In genomic region chr1:44154665-44155064, GRCh38 we compare ENCODE assay signal across 24 cellular contexts. TPM values are rescaled to one million over a fixed set of nuclear protein-coding genes. Genes with fewer than 3 reads are reported as not detected.
DNase-seq lines count a peak whose midpoint lies in the region; ATAC-seq, FAIRE-seq and TF ChIP-seq lines count a peak whose summit lies in the region.
"Had no signal": no experiment of that assay in that cellular context is flagged by ENCODE, and none has a peak within 500 bp of the region (broad histone marks: within the 10 kb centered on the region; RNA-seq: fewer than 3 reads in every experiment).

No MANE protein-coding gene starts in this region.

- H3K36me3 ChIP-seq in astrocyte (ENCODE audit: insufficient read depth, low read length) (no peaks in the 10 kb centered on the region), osteoblast (ENCODE audit: insufficient read depth, low read length) (no peaks in the 10 kb centered on the region)
- H3K36me3 ChIP-seq in effector memory CD4-positive, alpha-beta T cell (ENCODE audit: control insufficient read depth, insufficient read depth, low read length) = no peaks in the 10 kb centered on the region
- H3K36me3 ChIP-seq: cardiac muscle cell, heart right ventricle, transverse colon had no signal

- H3K27me3 Mint-ChIP-seq in astrocyte (ENCODE audit: low read depth, unreplicated experiment) = no peaks in the 10 kb centered on the region
- H3K27me3 Mint-ChIP-seq in effector memory CD8-positive, alpha-beta T cell = peaks cover 31 to 36% of the 10 kb centered on the region in 2 donors

- no peaks in the 10 kb centered on the region for H3K9me3 Mint-ChIP-seq in astrocyte (ENCODE audit: unreplicated experiment)
- H3K9me3 Mint-ChIP-seq in effector memory CD8-positive, alpha-beta T cell = no peaks in the 10 kb centered on the region
- H3K9me3 Mint-ChIP-seq: activated naive CD8-positive, alpha-beta T cell treated with anti-CD3 and anti-CD28 coated beads, Interleukin-2, amount 50 U/mL, for 24 hours; activated T-helper 17 cell treated with anti-CD3 and anti-CD28 coated beads, Interleukin-2, amount 50 U/mL, for 72 hours had no signal

- TF ChIP-seq CTCF in astrocyte (IDR thresholded peaks at IDR 0.05; ENCODE audit: insufficient read depth, low read depth, low read length) (no peak), osteoblast (IDR thresholded peaks at IDR 0.05; ENCODE audit: extremely low read depth, low read depth, low read length) (no peak)

- H3K4me1 Mint-ChIP-seq in astrocyte (ENCODE audit: low read depth, unreplicated experiment) = no peaks in the 10 kb centered on the region
- H3K4me1 Mint-ChIP-seq in effector memory CD8-positive, alpha-beta T cell (ENCODE audit: low read depth in 2 of 2) = no peaks in the 10 kb centered on the region
- H3K4me1 Mint-ChIP-seq: activated T-helper 17 cell treated with anti-CD3 and anti-CD28 coated beads, Interleukin-2, amount 50 U/mL, for 72 hours had no signal

- H3K27ac Mint-ChIP-seq in astrocyte (ENCODE audit: unreplicated experiment) = no peak overlapping the region
- H3K27ac Mint-ChIP-seq in effector memory CD8-positive, alpha-beta T cell = no peak overlapping the region
- H3K27ac Mint-ChIP-seq: activated naive CD8-positive, alpha-beta T cell treated with anti-CD3 and anti-CD28 coated beads, Interleukin-2, amount 50 U/mL, for 24 hours; activated T-helper 17 cell treated with anti-CD3 and anti-CD28 coated beads, Interleukin-2, amount 50 U/mL, for 72 hours had no signal

- peak; percentile 47 for FAIRE-seq in astrocyte (lab: Jason Lieb, UNC)

- H3K79me2 ChIP-seq in astrocyte (ENCODE audit: insufficient read depth, low read length) (no peaks in the 10 kb centered on the region), osteoblast (ENCODE audit: insufficient read depth, low read length) (no peaks in the 10 kb centered on the region)

- no peak overlapping the region for H3K27ac ChIP-seq in astrocyte (ENCODE audit: low read depth, low read length)
- peak overlapping the region; percentile 3 for H3K27ac ChIP-seq in osteoblast (ENCODE audit: low read depth, low read length)
- no peak overlapping the region for H3K27ac ChIP-seq in effector memory CD4-positive, alpha-beta T cell (ENCODE audit: insufficient read depth, low read length, poor library complexity, severe bottlenecking)
- H3K27ac ChIP-seq: C4-2B, cardiac muscle cell, heart right ventricle, transverse colon had no signal

- peaks cover 18% of the 10 kb centered on the region for H3K27me3 ChIP-seq in astrocyte (ENCODE audit: insufficient read depth, low read length)
- no peaks in the 10 kb centered on the region for H3K27me3 ChIP-seq in osteoblast (ENCODE audit: insufficient read depth, low read length)
- H3K27me3 ChIP-seq in effector memory CD4-positive, alpha-beta T cell (replicated peaks; ENCODE audit: control insufficient read depth, insufficient read depth, low read length, poor library complexity, severe bottlenecking) = no peaks in the 10 kb centered on the region
- H3K27me3 ChIP-seq: cardiac muscle cell had no signal

- no peaks in the 10 kb centered on the region for H3K36me3 Mint-ChIP-seq in astrocyte (ENCODE audit: low read depth, unreplicated experiment)
- no peaks in the 10 kb centered on the region for H3K36me3 Mint-ChIP-seq in effector memory CD8-positive, alpha-beta T cell (ENCODE audit: insufficient read depth)

- H3K9ac ChIP-seq in astrocyte (ENCODE audit: low read length) = no peak overlapping the region

- H3K4me1 ChIP-seq in astrocyte (ENCODE audit: insufficient read depth, low read length) = peaks cover 3% of the 10 kb centered on the region
- H3K4me1 ChIP-seq in osteoblast (ENCODE audit: insufficient read depth, low read length) = no peaks in the 10 kb centered on the region
- no peaks in the 10 kb centered on the region for H3K4me1 ChIP-seq in effector memory CD4-positive, alpha-beta T cell (ENCODE audit: control insufficient read depth, insufficient read depth, low read length, poor library complexity, severe bottlenecking)
- H3K4me1 ChIP-seq: heart right ventricle, transverse colon had no signal

- ATAC-seq in effector memory CD8-positive, alpha-beta T cell (replicated peaks) = no peak
- ATAC-seq: activated CD4-positive, CD25-positive, alpha-beta regulatory T cell treated with anti-CD3 and anti-CD28 coated beads, Interleukin-2, amount 50 U/mL, for 24 hours; activated naive CD8-positive, alpha-beta T cell treated with anti-CD3 and anti-CD28 coated beads, Interleukin-2, amount 50 U/mL, for 24 hours; activated T-helper 17 cell treated with anti-CD3 and anti-CD28 coated beads, Interleukin-2, amount 50 U/mL, for 72 hours; heart right ventricle; stimulated activated naive CD8-positive, alpha-beta T cell treated with anti-CD3 and anti-CD28 coated beads, Interleukin-15, Interleukin-2, amounts not matched to agents 100 U/mL and 50 U/mL, for 24 hours had no signal

- H3K9me3 ChIP-seq in astrocyte (ENCODE audit: insufficient read depth, low read depth, low read length) = no peaks in the 10 kb centered on the region
- no peaks in the 10 kb centered on the region for H3K9me3 ChIP-seq in osteoblast (ENCODE audit: low read depth, low read length)
- no peaks in the 10 kb centered on the region for H3K9me3 ChIP-seq in effector memory CD4-positive, alpha-beta T cell (ENCODE audit: control insufficient read depth, low read length)
- H3K9me3 ChIP-seq: heart right ventricle, transverse colon had no signal

- H4K20me1 ChIP-seq in astrocyte (ENCODE audit: insufficient read depth, low read length) (no peaks in the 10 kb centered on the region), osteoblast (ENCODE audit: insufficient read depth, low read length) (no peaks in the 10 kb centered on the region)

- no peak overlapping the region for H3K4me3 Mint-ChIP-seq in astrocyte (ENCODE audit: unreplicated experiment)
- H3K4me3 Mint-ChIP-seq in effector memory CD8-positive, alpha-beta T cell = no peak overlapping the region
- H3K4me3 Mint-ChIP-seq: activated naive CD8-positive, alpha-beta T cell treated with anti-CD3 and anti-CD28 coated beads, Interleukin-2, amount 50 U/mL, for 24 hours; activated T-helper 17 cell treated with anti-CD3 and anti-CD28 coated beads, Interleukin-2, amount 50 U/mL, for 72 hours had no signal

- H3K4me2 ChIP-seq in astrocyte (ENCODE audit: low read length) (no peak overlapping the region), osteoblast (ENCODE audit: insufficient read depth, low read length) (peak overlapping the region; percentile 13)

- H2AFZ ChIP-seq in astrocyte (ENCODE audit: low read depth, low read length) = no peak overlapping the region
- no peak overlapping the region for H2AFZ ChIP-seq in osteoblast (ENCODE audit: low read length)

- DNase-seq in DMS53 (lab: John Stamatoyannopoulos, UW) (peak; percentile 8), DMS53 treated with DMSO at 0.1 percent for 48 hours (lab: John Stamatoyannopoulos, UW; ENCODE audit: unreplicated experiment) (no peak), HT1080 (ENCODE audit: low read depth) (peak; percentile 18), astrocyte (ENCODE audit: low read depth) (peak; percentile 6), osteoblast (ENCODE audit: insufficient read length, low spot score, missing footprints) (no peak), NCI-H524 treated with DMSO at 0.1 percent for 48 hours (lab: John Stamatoyannopoulos, UW) (no peak)
- DNase-seq in effector memory CD4-positive, alpha-beta T cell = no peak
- DNase-seq in effector memory CD8-positive, alpha-beta T cell = no peak
- DNase-seq: 8988T; activated naive CD8-positive, alpha-beta T cell treated with anti-CD3 and anti-CD28 coated beads, Interleukin-2, amount 50 U/mL, for 24 hours; heart right ventricle; KG1; kidney; stimulated activated naive CD8-positive, alpha-beta T cell treated with anti-CD3 and anti-CD28 coated beads, Interleukin-15, Interleukin-2, amounts not matched to agents 100 U/mL and 50 U/mL, for 24 hours; T-helper 9 cell; transverse colon had no signal

- no peak overlapping the region for H3K4me3 ChIP-seq in astrocyte (ENCODE audit: insufficient read depth, low read depth, low read length)
- H3K4me3 ChIP-seq in osteoblast (ENCODE audit: insufficient read depth, low read length) = no peak overlapping the region
- H3K4me3 ChIP-seq in effector memory CD4-positive, alpha-beta T cell (ENCODE audit: insufficient read depth, low read depth, low read length, poor library complexity, severe bottlenecking) = no peak overlapping the region
- H3K4me3 ChIP-seq: cardiac muscle cell, heart right ventricle, transverse colon had no signal

RNA-seq across cellular contexts. Expression of gene KLF18, which starts 13.2 kb away (rescaled TPM):
- not detected in 2 replicates for total RNA-seq in HT1080 (2014; rRNA removed; shearing (Covaris generic))
- polyA plus RNA-seq in HT1080 (2015; cell fraction: cytosol; rRNA removed) = not detected in 2 replicates
- polyA plus RNA-seq in HT1080 (2015; cell fraction: nucleus; rRNA removed) = not detected in 2 replicates
- total RNA-seq in astrocyte (not detected in 2 replicates), osteoblast (not detected in 2 replicates)
- total RNA-seq: activated CD8-positive, alpha-beta memory T cell treated with anti-CD3 and anti-CD28 coated beads for 36 hours; activated T-helper 17 cell treated with anti-CD3 and anti-CD28 coated beads, Interleukin-2, amount 50 U/mL, for 72 hours; cardiac muscle cell; fibroblast of lung; heart right ventricle; kidney; pulmonary artery endothelial cell; transverse colon had no signal
- polyA plus RNA-seq: cardiac muscle cell, fibroblast of lung, heart right ventricle, neural cell had no signal

RNA-seq across cellular contexts. Expression of gene KLF17, which starts 36.0 kb away (rescaled TPM):
- total RNA-seq in HT1080 (2014; rRNA removed; shearing (Covaris generic)) = 0.23 and 0.74 TPM in 2 replicates
- polyA plus RNA-seq in HT1080 (2015; cell fraction: cytosol; rRNA removed) = 0.16 and 0.34 TPM in 2 replicates
- polyA plus RNA-seq in HT1080 (2015; cell fraction: nucleus; rRNA removed) = 0.15 and 0.20 TPM in 2 replicates
- 0.09 TPM in 1 of 2 replicates, not detected in the other for total RNA-seq in astrocyte
- 0.36 and 0.59 TPM in 2 replicates for total RNA-seq in osteoblast
- total RNA-seq: activated CD8-positive, alpha-beta memory T cell treated with anti-CD3 and anti-CD28 coated beads for 36 hours; activated T-helper 17 cell treated with anti-CD3 and anti-CD28 coated beads, Interleukin-2, amount 50 U/mL, for 72 hours; cardiac muscle cell; kidney; pulmonary artery endothelial cell; transverse colon had no signal
- polyA plus RNA-seq: cardiac muscle cell, neural cell had no signal

RNA-seq across cellular contexts. Expression of gene DMAP1, which starts 58.6 kb away (rescaled TPM):
- total RNA-seq in HT1080 (2014; rRNA removed; shearing (Covaris generic)) = 10.4 and 12.7 TPM in 2 replicates
- polyA plus RNA-seq in HT1080 (2015; cell fraction: cytosol; rRNA removed) = 16.1 and 17.3 TPM in 2 replicates
- polyA plus RNA-seq in HT1080 (2015; cell fraction: nucleus; rRNA removed) = 69.4 and 73.1 TPM in 2 replicates
- total RNA-seq in astrocyte = 33.2 and 33.8 TPM in 2 replicates
- total RNA-seq in osteoblast = 19.4 and 19.9 TPM in 2 replicates

Comparison
In these comparisons a context has a peak if more than half of its experiments do, and no peak if none do; other contexts are left out.
1. DNase-seq: peak in DMS53 (single experiment), HT1080 (single experiment) and astrocyte (single experiment); none in DMS53 treated with DMSO at 0.1 percent for 48 hours (single experiment), osteoblast (single experiment), effector memory CD4-positive, alpha-beta T cell (0 of 3), NCI-H524 treated with DMSO at 0.1 percent for 48 hours (single experiment) and effector memory CD8-positive, alpha-beta T cell (0 of 3).